1 cellular context compared by ENCODE assay signal in the genomic region with DNA sequence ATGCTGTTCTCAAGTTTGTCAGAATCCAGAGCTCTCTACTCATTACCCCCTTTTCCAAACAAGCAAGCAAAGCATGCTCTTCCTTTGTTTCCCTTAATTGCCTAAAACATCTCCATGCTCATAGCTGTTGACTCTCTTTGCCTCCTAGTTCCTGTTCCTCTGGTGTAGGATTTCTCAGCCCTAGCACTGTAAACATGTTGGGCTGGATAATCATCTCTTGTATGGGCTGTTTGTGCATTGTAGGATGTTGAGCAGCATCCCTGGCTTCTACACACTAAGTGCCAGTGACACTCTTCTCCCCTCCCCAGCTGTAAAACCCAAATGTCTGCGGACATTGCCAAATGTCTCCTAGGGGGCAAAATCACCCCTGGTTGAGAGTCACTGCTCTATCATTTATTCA.
TF ChIP-seq lines count a peak whose summit lies in the region.

No MANE protein-coding gene starts in this region.

TF ChIP-seq in GM12878, 131 proteins besides CTCF, POLR2A, EP300 and RAD21:
- TF ChIP-seq, protein P1, sequence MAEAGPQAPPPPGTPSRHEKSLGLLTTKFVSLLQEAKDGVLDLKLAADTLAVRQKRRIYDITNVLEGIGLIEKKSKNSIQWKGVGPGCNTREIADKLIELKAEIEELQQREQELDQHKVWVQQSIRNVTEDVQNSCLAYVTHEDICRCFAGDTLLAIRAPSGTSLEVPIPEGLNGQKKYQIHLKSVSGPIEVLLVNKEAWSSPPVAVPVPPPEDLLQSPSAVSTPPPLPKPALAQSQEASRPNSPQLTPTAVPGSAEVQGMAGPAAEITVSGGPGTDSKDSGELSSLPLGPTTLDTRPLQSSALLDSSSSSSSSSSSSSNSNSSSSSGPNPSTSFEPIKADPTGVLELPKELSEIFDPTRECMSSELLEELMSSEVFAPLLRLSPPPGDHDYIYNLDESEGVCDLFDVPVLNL (IDR thresholded peaks at IDR 0.05; ENCODE audit: low read depth, low read length) = no peak
- TF ChIP-seq KDM1A (IDR thresholded peaks at IDR 0.05; ENCODE audit: borderline replicate concordance) (no peak), USF1 (IDR thresholded peaks at IDR 0.05; ENCODE audit: borderline replicate concordance, extremely low read length, insufficient read depth, low read depth, low read length) (no peak), CEBPB (IDR thresholded peaks at IDR 0.05; ENCODE audit: borderline replicate concordance in 1 of 2, low read depth in 2 of 2, low read length in 2 of 2) (no peak), HDAC2 (IDR thresholded peaks at IDR 0.05) (no peak), CBX3 (IDR thresholded peaks at IDR 0.05; ENCODE audit: borderline replicate concordance, low read depth) (no peak), CHD2 (IDR thresholded peaks at IDR 0.05; ENCODE audit: borderline replicate concordance, low read depth, low read length) (no peak), MXI1 (IDR thresholded peaks at IDR 0.05; ENCODE audit: low read depth, low read length) (no peak), CREM (IDR thresholded peaks at IDR 0.05; ENCODE audit: low read depth) (no peak), LARP7 (IDR thresholded peaks at IDR 0.05) (no peak), KAT2A (conservative IDR thresholded peaks at IDR 0.05; ENCODE audit: control insufficient read depth, low read depth, low read length) (no peak), ZNF384 (IDR thresholded peaks at IDR 0.05; ENCODE audit: borderline replicate concordance, low read depth, low read length) (no peak), MYB (IDR thresholded peaks at IDR 0.05; ENCODE audit: borderline replicate concordance, low read depth, low read length) (no peak), YBX1 (IDR thresholded peaks at IDR 0.05) (no peak), TAF1 (IDR thresholded peaks at IDR 0.05; ENCODE audit: borderline replicate concordance, low read depth, low read length) (no peak), BCLAF1 (IDR thresholded peaks at IDR 0.05) (no peak), IKZF1 (conservative IDR thresholded peaks at IDR 0.05) (no peak)
